In the genomic region with DNA sequence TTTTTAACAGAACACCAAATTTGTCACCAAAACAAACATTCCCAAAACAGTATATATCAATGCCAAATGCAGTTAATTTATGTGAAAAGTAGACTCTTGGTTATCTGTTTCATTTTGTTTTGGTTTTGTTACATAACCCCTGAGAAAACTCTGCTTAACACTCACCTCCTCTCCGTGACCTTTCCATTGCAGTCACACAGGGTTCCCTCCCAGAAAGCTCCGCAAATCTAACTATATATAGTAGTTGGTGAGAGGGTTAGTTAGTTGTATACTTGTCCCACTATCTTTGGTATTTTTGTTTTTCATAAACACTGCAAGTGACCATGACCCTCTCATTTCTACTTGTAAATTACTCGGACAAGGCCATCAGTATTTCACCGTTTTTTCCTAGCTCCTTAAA, we compare ENCODE assay signal across 21 cellular contexts. TPM values are rescaled to one million over a fixed set of nuclear protein-coding genes. Genes with fewer than 3 reads are reported as not detected.
DNase-seq lines count a peak whose midpoint lies in the region; ATAC-seq, FAIRE-seq and TF ChIP-seq lines count a peak whose summit lies in the region.
"Had no signal": no experiment of that assay in that cellular context is flagged by ENCODE, and none has a peak within 500 bp of the region (broad histone marks: within the 10 kb centered on the region; RNA-seq: fewer than 3 reads in every experiment).

No MANE protein-coding gene starts in this region.

- intact Hi-C loops in Right ventricle myocardium superior (cut with DNase I) (no loop called here), left cardiac atrium (cut with DNase I) (no loop called here), heart right ventricle (cut with DNase I) (no loop called here), sciatic nerve (cut with DNase I) (no loop called here)

- H3K9ac ChIP-seq in keratinocyte (ENCODE audit: control insufficient read depth, extremely low read depth, insufficient read depth, low read length) = no peak overlapping the region
- H3K9ac ChIP-seq: BLaER1 had no signal

- H3K4me2 ChIP-seq in keratinocyte (ENCODE audit: control insufficient read depth, extremely low read depth, insufficient read depth, low read depth, low read length) = no peak overlapping the region
- H3K4me2 ChIP-seq: BLaER1 had no signal

- no peak overlapping the region for H3K27ac Mint-ChIP-seq in T-helper 2 cell treated with Interferon-gamma antibody and Interleukin-4, amounts not matched to agents 5 μg/mL and 100 μg/mL, for 36 hours
- H3K27ac Mint-ChIP-seq: CD14-positive monocyte; CD4-positive, alpha-beta memory T cell; H9 had no signal

- DNase-seq in Right ventricle myocardium superior = no peak
- DNase-seq in left cardiac atrium = no peak
- DNase-seq in heart right ventricle = no peak
- no peak for DNase-seq in keratinocyte (ENCODE audit: low read depth, low spot score)
- DNase-seq in sciatic nerve (ENCODE audit: low spot score) = no peak
- no peak for DNase-seq in suprapubic skin (ENCODE audit: low spot score in 2 of 2)
- no peak for DNase-seq in T-helper 2 cell treated with Interferon-gamma antibody and Interleukin-4, amounts not matched to agents 5 μg/mL and 100 μg/mL, for 36 hours (ENCODE audit: low spot score)
- DNase-seq: 8988T; CD4-positive, alpha-beta memory T cell; DMS53; DND-41; EL; H9 had no signal

- no peaks in the 10 kb centered on the region for H3K36me3 Mint-ChIP-seq in T-helper 2 cell treated with Interferon-gamma antibody and Interleukin-4, amounts not matched to agents 5 μg/mL and 100 μg/mL, for 36 hours (ENCODE audit: low read depth)
- H3K36me3 Mint-ChIP-seq: CD14-positive monocyte; CD4-positive, alpha-beta memory T cell had no signal

- H3K27me3 ChIP-seq in heart right ventricle (no peaks in the 10 kb centered on the region), keratinocyte (ENCODE audit: control insufficient read depth, extremely low read depth, insufficient read depth, low read length) (no peaks in the 10 kb centered on the region), suprapubic skin (no peaks in the 10 kb centered on the region)
- H3K27me3 ChIP-seq: BLaER1 had no signal

- no peaks in the 10 kb centered on the region for H3K4me1 Mint-ChIP-seq in T-helper 2 cell treated with Interferon-gamma antibody and Interleukin-4, amounts not matched to agents 5 μg/mL and 100 μg/mL, for 36 hours (ENCODE audit: low read depth)
- H3K4me1 Mint-ChIP-seq: CD14-positive monocyte; CD4-positive, alpha-beta memory T cell had no signal

- peaks cover 0 to 83% (median 48%) of the 10 kb centered on the region in 9 donors for H3K4me1 ChIP-seq in heart right ventricle
- no peaks in the 10 kb centered on the region for H3K4me1 ChIP-seq in keratinocyte (ENCODE audit: control insufficient read depth, extremely low read depth, insufficient read depth, low read length)
- no peaks in the 10 kb centered on the region for H3K4me1 ChIP-seq in suprapubic skin
- H3K4me1 ChIP-seq: BLaER1 had no signal

- H2AFZ ChIP-seq in keratinocyte (ENCODE audit: control insufficient read depth, low read length) = no peak overlapping the region

- no peaks in the 10 kb centered on the region for H3K9me1 ChIP-seq in keratinocyte (ENCODE audit: control insufficient read depth, extremely low read depth, insufficient read depth, low read length)

- no peaks in the 10 kb centered on the region for H4K20me1 ChIP-seq in keratinocyte (ENCODE audit: control insufficient read depth, extremely low read depth, insufficient read depth, low read length)
- H4K20me1 ChIP-seq: BLaER1 had no signal

- no peak overlapping the region for H3K4me3 ChIP-seq in heart right ventricle
- H3K4me3 ChIP-seq in keratinocyte (ENCODE audit: control insufficient read depth in 2 of 3, extremely low read depth in 1 of 3, insufficient read depth in 2 of 3, low read depth in 1 of 3, low read length in 3 of 3) = no peak overlapping the region
- H3K4me3 ChIP-seq in suprapubic skin = no peak overlapping the region
- H3K4me3 ChIP-seq: BLaER1, GM12878 had no signal

- peaks cover 35% of the 10 kb centered on the region for H3K79me2 ChIP-seq in keratinocyte (ENCODE audit: control insufficient read depth, insufficient read depth, low read length)

- no peaks in the 10 kb centered on the region for H3K9me3 ChIP-seq in heart right ventricle
- H3K9me3 ChIP-seq in keratinocyte (ENCODE audit: control insufficient read depth, low read depth, low read length) = no peaks in the 10 kb centered on the region
- no peaks in the 10 kb centered on the region for H3K9me3 ChIP-seq in suprapubic skin
- H3K9me3 ChIP-seq: BLaER1 had no signal

- 36 to 44% methylated on average over 4 of the region's 4 CpGs for WGBS in heart right ventricle, 2 donors
- 77% methylated on average over 4 of the region's 4 CpGs for WGBS in suprapubic skin

- dilution Hi-C loops in keratinocyte (cut with MboI; ENCODE audit: extremely low pct_ligation_motif_present, low sequenced_read_pairs) = no loop called here

- FAIRE-seq in keratinocyte (lab: Jason Lieb, UNC) = peak; percentile 58
- FAIRE-seq: GM12878, GM19239, H1, HepG2 had no signal

- no peak overlapping the region for H3K4me3 Mint-ChIP-seq in T-helper 2 cell treated with Interferon-gamma antibody and Interleukin-4, amounts not matched to agents 5 μg/mL and 100 μg/mL, for 36 hours
- H3K4me3 Mint-ChIP-seq: CD14-positive monocyte; CD4-positive, alpha-beta memory T cell; H9 had no signal

- peaks cover 0 to 5% (median 0%) of the 10 kb centered on the region in 9 donors for H3K36me3 ChIP-seq in heart right ventricle
- no peaks in the 10 kb centered on the region for H3K36me3 ChIP-seq in keratinocyte (ENCODE audit: control insufficient read depth in 2 of 2, extremely low read depth in 1 of 2, insufficient read depth in 2 of 2, low read length in 2 of 2)
- no peaks in the 10 kb centered on the region for H3K36me3 ChIP-seq in suprapubic skin
- H3K36me3 ChIP-seq: BLaER1 had no signal

- H3K27ac ChIP-seq in heart right ventricle (peak overlapping the region in 2 of 10 donors; percentile 44 to 59), keratinocyte (ENCODE audit: control insufficient read depth, insufficient read depth, low read length) (no peak overlapping the region), suprapubic skin (no peak overlapping the region)
- H3K27ac ChIP-seq: BLaER1 had no signal

- TF ChIP-seq POLR2A in suprapubic skin (IDR thresholded peaks at IDR 0.05) = no peak

- H3K9me3 Mint-ChIP-seq in T-helper 2 cell treated with Interferon-gamma antibody and Interleukin-4, amounts not matched to agents 5 μg/mL and 100 μg/mL, for 36 hours = no peaks in the 10 kb centered on the region
- H3K9me3 Mint-ChIP-seq: H9 had no signal

- no peak for TF ChIP-seq EP300 in suprapubic skin (IDR thresholded peaks at IDR 0.05)

- H3K27me3 Mint-ChIP-seq in T-helper 2 cell treated with Interferon-gamma antibody and Interleukin-4, amounts not matched to agents 5 μg/mL and 100 μg/mL, for 36 hours (ENCODE audit: low read depth) = no peaks in the 10 kb centered on the region

- ATAC-seq in Right ventricle myocardium superior (ENCODE audit: poor library complexity) = peak; percentile 67
- ATAC-seq in left cardiac atrium = no peak
- ATAC-seq in heart right ventricle = peak in 7 of 8 donors; percentile 38 to 86 (median 70)
- peak; percentile 48 for ATAC-seq in sciatic nerve
- no peak for ATAC-seq in HG03521 (IDR thresholded peaks at IDR 0.05; ENCODE audit: unreplicated experiment)
- ATAC-seq: GM12878, HepG2 had no signal

- TF ChIP-seq CTCF in heart right ventricle (IDR thresholded peaks at IDR 0.05) (no peak), keratinocyte (optimal IDR thresholded peaks at IDR 0.05 in 1 of 3, IDR thresholded peaks at IDR 0.05 in 1 of 3, conservative IDR thresholded peaks at IDR 0.05 in 1 of 3; ENCODE audit: extremely low read depth in 1 of 3, insufficient read depth in 2 of 3, low read length in 3 of 3) (no peak), suprapubic skin (IDR thresholded peaks at IDR 0.05) (no peak)

RNA-seq across cellular contexts. Expression of a gene that starts 25.5 kb away (rescaled TPM):
- total RNA-seq in Right ventricle myocardium superior (104 TPM), left cardiac atrium (100 to 1,000 TPM; 110 to 118 TPM), heart right ventricle (100 to 1,000 TPM in 9 of 10 donors, 10 to 100 TPM in 1; 96.8 to 145 (median 126) TPM), sciatic nerve (137 TPM), suprapubic skin (100 to 1,000 TPM in 2 of 4 donors, 10 to 100 TPM in 2; 90.4 to 204 (median 112) TPM)
- polyA plus RNA-seq in heart right ventricle (10 to 100 TPM; 16.7 to 37.2 TPM), keratinocyte (3.6 to 23.1 TPM (median 8.9 TPM) in 3 replicates)
- 12.3 TPM for polyA plus RNA-seq in keratinocyte (2011; ENCODE audit: low read depth)
- 7.3 and 10.7 TPM in 2 replicates for polyA plus RNA-seq in keratinocyte (2011; cell fraction: cytosol; rRNA removed)
- 25.9 and 27.8 TPM in 2 replicates for polyA plus RNA-seq in keratinocyte (2011; cell fraction: nucleus; rRNA removed)
- 9.5 and 16.1 TPM in 2 replicates for polyA plus RNA-seq in keratinocyte (2012; ENCODE audit: low replicate concordance)
- 18.4 to 56.7 TPM (median 39.1 TPM) in 3 replicates for polyA minus RNA-seq in keratinocyte
- polyA minus RNA-seq in keratinocyte (2011; cell fraction: cytosol; rRNA and poly(A)+ RNA removed) = 9.4 TPM
- polyA minus RNA-seq in keratinocyte (2011; cell fraction: nucleus; rRNA and poly(A)+ RNA removed) = 19.2 and 58.1 TPM in 2 replicates
- total RNA-seq: CD4-positive, alpha-beta memory T cell; G401 had no signal
- polyA plus RNA-seq: CD14-positive monocyte; CD4-positive, alpha-beta memory T cell had no signal

Comparison
In these comparisons a context has a peak if more than half of its experiments do, and no peak if none do; other contexts are left out.
1. ATAC-seq: peak in Right ventricle myocardium superior (single experiment), heart right ventricle (7 of 8) and sciatic nerve (single experiment); none in left cardiac atrium (0 of 2) and HG03521 (single experiment).